ENCODE assay signal across 8 cellular contexts in genomic region chrX:40172169-40172979, GRCh38.
DNase-seq lines count a peak whose midpoint lies in the region; ATAC-seq lines count a peak whose summit lies in the region.

No MANE protein-coding gene starts in this region.

- peak overlapping the region; percentile 89 to 99 (median 96) for H3K27ac Mint-ChIP-seq in CD8-positive, alpha-beta memory T cell
- peak overlapping the region; percentile 99 for H3K27ac Mint-ChIP-seq in activated naive CD8-positive, alpha-beta T cell treated with anti-CD3 and anti-CD28 coated beads for 36 hours

- peak overlapping the region; percentile 84 to 94 (median 90) for H3K4me3 Mint-ChIP-seq in CD8-positive, alpha-beta memory T cell
- peak overlapping the region; percentile 90 for H3K4me3 Mint-ChIP-seq in activated naive CD8-positive, alpha-beta T cell treated with anti-CD3 and anti-CD28 coated beads for 36 hours

- H3K36me3 ChIP-seq in CD8-positive, alpha-beta memory T cell (ENCODE audit: insufficient read depth, low read length), result no peaks in the 10 kb centered on the region
- no peaks in the 10 kb centered on the region for H3K36me3 ChIP-seq in rectal smooth muscle tissue (ENCODE audit: control insufficient read depth, insufficient read depth, low read length)

- ATAC-seq in left ventricle myocardium superior (peak; percentile 44), GM18519 (IDR thresholded peaks at IDR 0.05; ENCODE audit: low FRiP score, unreplicated experiment) (no peak)

- CTCF ChIA-PET in CD8-positive, alpha-beta memory T cell (lab: Charles Lee), result no interaction called here

- H3K4me1 ChIP-seq in CD8-positive, alpha-beta memory T cell (ENCODE audit: insufficient read depth, low read length), result peaks cover 34% of the 10 kb centered on the region
- H3K4me1 ChIP-seq in rectal smooth muscle tissue (ENCODE audit: control insufficient read depth, insufficient read depth, low read length), result peaks cover 11% of the 10 kb centered on the region

- H3K27me3 Mint-ChIP-seq in CD8-positive, alpha-beta memory T cell, result peaks cover 0 to 45% of the 10 kb centered on the region in 2 donors
- H3K27me3 Mint-ChIP-seq in activated naive CD8-positive, alpha-beta T cell treated with anti-CD3 and anti-CD28 coated beads for 36 hours, result no peaks in the 10 kb centered on the region

- POLR2A ChIA-PET in CD8-positive, alpha-beta memory T cell (lab: Charles Lee), result interaction anchor here (0.6 to 4.2 kb wide), 2 partner anchors 75 to 98 kb away, joined by 3 to 30 read pairs; partner anchors contain the start of gene BCOR

- no peaks in the 10 kb centered on the region for H3K9me3 ChIP-seq in CD8-positive, alpha-beta memory T cell (ENCODE audit: low read length)

- H3K27me3 ChIP-seq in CD8-positive, alpha-beta memory T cell (ENCODE audit: insufficient read depth, low read length, poor library complexity, severe bottlenecking), result no peaks in the 10 kb centered on the region
- H3K27me3 ChIP-seq in rectal smooth muscle tissue (ENCODE audit: control insufficient read depth, insufficient read depth, low read length), result no peaks in the 10 kb centered on the region

- H3K27ac ChIP-seq in CD8-positive, alpha-beta memory T cell (ENCODE audit: low read depth, low read length), result peak overlapping the region; percentile 89
- H3K27ac ChIP-seq in rectal smooth muscle tissue (ENCODE audit: low read depth, low read length), result peak overlapping the region; percentile 81

- DNase-seq in CD8-positive, alpha-beta memory T cell, result peak in 2 of 5 donors; percentile 24 to 51
- DNase-seq in KBM-7 (peak; percentile 80), left ventricle myocardium superior (peak; percentile 82), mesenteric fat pad (ENCODE audit: low spot score) (no peak), NCI-H1048 (lab: John Stamatoyannopoulos, UW) (no peak)
- peak; percentile 36 for DNase-seq in activated naive CD8-positive, alpha-beta T cell treated with anti-CD3 and anti-CD28 coated beads for 36 hours

- peaks cover 49 to 53% (median 50%) of the 10 kb centered on the region in 3 donors for H3K4me1 Mint-ChIP-seq in CD8-positive, alpha-beta memory T cell
- peaks cover 41% of the 10 kb centered on the region for H3K4me1 Mint-ChIP-seq in activated naive CD8-positive, alpha-beta T cell treated with anti-CD3 and anti-CD28 coated beads for 36 hours

- peaks cover 0 to 13% (median 0%) of the 10 kb centered on the region in 3 donors for H3K36me3 Mint-ChIP-seq in CD8-positive, alpha-beta memory T cell
- H3K36me3 Mint-ChIP-seq in activated naive CD8-positive, alpha-beta T cell treated with anti-CD3 and anti-CD28 coated beads for 36 hours, result peaks cover 7% of the 10 kb centered on the region

- in situ Hi-C loops in KBM-7 (cut with MboI; ENCODE audit: low pct_unique_long_range_greater_than_20kb, low sequenced_read_pairs), result loop anchor here (10.0 kb wide), 1 partner anchor 78 kb away; the partner anchor contains the start of gene BCOR

- peaks cover 0 to 4% (median 0%) of the 10 kb centered on the region in 5 donors for H3K9me3 Mint-ChIP-seq in CD8-positive, alpha-beta memory T cell
- no peaks in the 10 kb centered on the region for H3K9me3 Mint-ChIP-seq in activated naive CD8-positive, alpha-beta T cell treated with anti-CD3 and anti-CD28 coated beads for 36 hours

- intact Hi-C loops in left ventricle myocardium superior (cut with micrococcal nuclease), result no loop called here

- peak overlapping the region; percentile 40 for H3K9ac ChIP-seq in rectal smooth muscle tissue (ENCODE audit: low read length)

- peak overlapping the region; percentile 72 for H3K4me3 ChIP-seq in CD8-positive, alpha-beta memory T cell (ENCODE audit: low read length)
- peak overlapping the region; percentile 69 for H3K4me3 ChIP-seq in rectal smooth muscle tissue (ENCODE audit: low read length)

Comparison
In these comparisons a context has a peak if more than half of its experiments do, and no peak if none do; other contexts are left out.
1. DNase-seq: peak in KBM-7 (single experiment), activated naive CD8-positive, alpha-beta T cell treated with anti-CD3 and anti-CD28 coated beads for 36 hours (single experiment) and left ventricle myocardium superior (single experiment); none in mesenteric fat pad (single experiment) and NCI-H1048 (single experiment).